8 cellular contexts compared by ENCODE assay signal in genomic region chr5:97297063-97297715, GRCh38.
DNase-seq lines count a peak whose midpoint lies in the region; ATAC-seq, FAIRE-seq and TF ChIP-seq lines count a peak whose summit lies in the region.

No MANE protein-coding gene starts in this region.

- no peak overlapping the region for H3K27ac ChIP-seq in prostate gland

- H3K9me3 ChIP-seq in mucosa of descending colon (no peaks in the 10 kb centered on the region), prostate gland (no peaks in the 10 kb centered on the region)

- ATAC-seq in HG03060 (IDR thresholded peaks at IDR 0.05; ENCODE audit: low read depth, unreplicated experiment) (peak; percentile 97), mucosa of descending colon (peak; percentile 78)

- H3K27me3 ChIP-seq in bronchial epithelial cell (ENCODE audit: control insufficient read depth, insufficient read depth, low read length) (no peaks in the 10 kb centered on the region), prostate gland (replicated peaks; ENCODE audit: insufficient read depth) (no peaks in the 10 kb centered on the region)

- no peaks in the 10 kb centered on the region for H3K4me1 ChIP-seq in mucosa of descending colon (ENCODE audit: low read depth)
- no peaks in the 10 kb centered on the region for H3K4me1 ChIP-seq in prostate gland (replicated peaks)

- H3K36me3 ChIP-seq in bronchial epithelial cell (ENCODE audit: control insufficient read depth, insufficient read depth, low read length) (no peaks in the 10 kb centered on the region), mucosa of descending colon (ENCODE audit: low read depth) (no peaks in the 10 kb centered on the region), prostate gland (no peaks in the 10 kb centered on the region)

- no peak overlapping the region for H3K4me3 ChIP-seq in bronchial epithelial cell (ENCODE audit: low read depth, low read length)
- no peak overlapping the region for H3K4me3 ChIP-seq in mucosa of descending colon
- no peak overlapping the region for H3K4me3 ChIP-seq in prostate gland

- FAIRE-seq in bronchial epithelial cell (lab: Jason Lieb, UNC) = no peak

- 20% methylated on average over 5 of the region's 5 CpGs for WGBS in prostate gland

- DNase-seq in EL (peak; percentile 63), GM19238 (ENCODE audit: insufficient read length, low spot score) (peak; percentile 21), NCI-H345 (lab: John Stamatoyannopoulos, UW) (peak; percentile 42), bronchial epithelial cell (ENCODE audit: low read depth) (peak; percentile 37), mucosa of descending colon (peak in 1 of 3 donors; percentile 58), prostate gland (ENCODE audit: low spot score) (no peak)
- DNase-seq in activated T-cell treated with anti-CD3 and anti-CD28 coated beads, Interleukin-2, amount 50 U/mL, for 1 hour = no peak

- TF ChIP-seq CTCF in bronchial epithelial cell (IDR thresholded peaks at IDR 0.05; ENCODE audit: insufficient read depth, low read length, severe bottlenecking) = peak; percentile 43
- TF ChIP-seq CTCF in mucosa of descending colon (IDR thresholded peaks at IDR 0.05) = no peak
- TF ChIP-seq CTCF in prostate gland (IDR thresholded peaks at IDR 0.05) = peak in 2 of 4 experiments; percentile 21 to 33

- no peak for TF ChIP-seq POLR2A in prostate gland (IDR thresholded peaks at IDR 0.05)

- intact Hi-C loops in mucosa of descending colon (cut with DNase I, micrococcal nuclease) = no loop called here
- intact Hi-C loops in prostate gland (cut with DNase I) = no loop called here

Comparison
In these comparisons a context has a peak if more than half of its experiments do, and no peak if none do; other contexts are left out.
1. DNase-seq: peak in EL (single experiment), GM19238 (single experiment), NCI-H345 (single experiment) and bronchial epithelial cell (single experiment); none in prostate gland (single experiment) and activated T-cell treated with anti-CD3 and anti-CD28 coated beads, Interleukin-2, amount 50 U/mL, for 1 hour (single experiment).